Comparison of ENCODE assay signal across 17 cellular contexts in the genomic region with DNA sequence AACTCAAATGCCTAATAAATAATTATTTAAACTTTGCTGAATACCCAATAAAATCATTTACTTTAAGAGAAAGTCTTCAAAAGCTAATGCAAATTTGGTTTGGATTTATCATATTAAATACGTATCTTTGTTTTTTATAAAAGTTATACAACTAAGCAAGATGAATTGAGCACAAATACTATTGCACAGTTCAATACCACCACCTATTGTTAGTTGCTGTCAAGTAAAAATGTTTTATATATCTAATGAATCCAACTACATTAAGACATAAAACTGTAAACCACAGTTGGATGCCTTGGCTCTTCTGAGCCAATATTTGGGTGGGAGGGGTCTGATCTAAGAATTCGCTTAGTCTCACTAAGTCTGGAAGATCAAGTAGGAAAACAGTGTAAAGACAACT. TPM values are rescaled to one million over a fixed set of nuclear protein-coding genes. Genes with fewer than 3 reads are reported as not detected.
DNase-seq lines count a peak whose midpoint lies in the region; ATAC-seq and TF ChIP-seq lines count a peak whose summit lies in the region.
"Had no signal": no experiment of that assay in that cellular context is flagged by ENCODE, and none has a peak within 500 bp of the region (broad histone marks: within the 10 kb centered on the region; RNA-seq: fewer than 3 reads in every experiment).

No MANE protein-coding gene starts in this region.

- H3K56ac ChIP-seq in mesendoderm (ENCODE audit: low read length): no peak overlapping the region

- H3K27me3 Mint-ChIP-seq in Caco-2 (ENCODE audit: insufficient read depth, unreplicated experiment): no peaks in the 10 kb centered on the region
- H3K27me3 Mint-ChIP-seq: activated B cell treated with CpG ODN at 0.5 μM for 24 hours had no signal

- peak; percentile 24 for TF ChIP-seq CTCF in AG09309 (IDR thresholded peaks at IDR 0.05; ENCODE audit: control insufficient read depth, insufficient read depth, low read depth, low read length, missing control alignments)
- TF ChIP-seq CTCF in GM13977 (IDR thresholded peaks at IDR 0.05; ENCODE audit: extremely low read depth, insufficient read depth, missing control alignments): peak; percentile 12
- TF ChIP-seq CTCF in hepatocyte (IDR thresholded peaks at IDR 0.05; ENCODE audit: poor library complexity): peak; percentile 5
- TF ChIP-seq CTCF in Caco-2 (IDR thresholded peaks at IDR 0.05; ENCODE audit: insufficient read depth in 1 of 2, low read depth in 1 of 2, low read length in 1 of 2, severe bottlenecking in 1 of 2, unreplicated experiment in 1 of 2): no peak
- TF ChIP-seq CTCF in sigmoid colon (IDR thresholded peaks at IDR 0.05): no peak

- no peaks in the 10 kb centered on the region for H3K79me1 ChIP-seq in mesendoderm (ENCODE audit: low read length)

- H3K36me3 ChIP-seq in SK-N-MC (ENCODE audit: insufficient read depth, low read length) (no peaks in the 10 kb centered on the region), hepatocyte (replicated peaks; ENCODE audit: insufficient read depth, low read depth) (no peaks in the 10 kb centered on the region), Caco-2 (ENCODE audit: control insufficient read depth, insufficient read depth, low read length) (no peaks in the 10 kb centered on the region), sigmoid colon (no peaks in the 10 kb centered on the region), mesendoderm (ENCODE audit: control insufficient read depth, insufficient read depth, low read length) (no peaks in the 10 kb centered on the region)

- CTCF ChIA-PET in Caco-2 (lab: Charles Lee): no interaction called here

- H3K79me2 ChIP-seq in hepatocyte: peaks cover 92% of the 10 kb centered on the region
- H3K79me2 ChIP-seq in mesendoderm (ENCODE audit: control insufficient read depth, insufficient read depth, low read length): no peaks in the 10 kb centered on the region

- TF ChIP-seq EP300 in sigmoid colon (IDR thresholded peaks at IDR 0.05): no peak

- H3K9me3 ChIP-seq in SK-N-MC (ENCODE audit: low read depth, low read length): no peaks in the 10 kb centered on the region
- no peaks in the 10 kb centered on the region for H3K9me3 ChIP-seq in hepatocyte (ENCODE audit: low read depth)
- H3K9me3 ChIP-seq in Caco-2: no peaks in the 10 kb centered on the region
- no peaks in the 10 kb centered on the region for H3K9me3 ChIP-seq in sigmoid colon
- H3K9me3 ChIP-seq: body of pancreas, Peyer's patch had no signal

- intact Hi-C loops in Caco-2 (cut with micrococcal nuclease; ENCODE audit: unreplicated experiment) (no loop called here), sigmoid colon (cut with DNase I) (no loop called here)

- in situ Hi-C loops in GM13977 (cut with MboI; ENCODE audit: low pct_unique_long_range_greater_than_20kb, low sequenced_read_pairs, unreplicated experiment): loop anchor here (10.0 kb wide), 1 partner anchor 149 kb away; no protein-coding TSS in a partner anchor

- H3K9ac ChIP-seq in SK-N-MC (ENCODE audit: insufficient read length) (peak overlapping the region; percentile 17), mesendoderm (ENCODE audit: low read length) (no peak overlapping the region)

- no peaks in the 10 kb centered on the region for H3K9me2 ChIP-seq in hepatocyte (replicated peaks; ENCODE audit: insufficient read depth)

- no peak overlapping the region for H4K8ac ChIP-seq in mesendoderm (ENCODE audit: low read depth, low read length)

- H3K36me3 Mint-ChIP-seq in Caco-2 (ENCODE audit: insufficient read depth, unreplicated experiment): no peaks in the 10 kb centered on the region

- H3K4me2 ChIP-seq in hepatocyte: no peak overlapping the region
- H3K4me2 ChIP-seq in mesendoderm (ENCODE audit: low read length): no peak overlapping the region

- no peak overlapping the region for H3K4ac ChIP-seq in mesendoderm (ENCODE audit: low read depth, low read length)

- H2BK120ac ChIP-seq in mesendoderm (ENCODE audit: low read depth, low read length): no peak overlapping the region

- H3K23ac ChIP-seq in mesendoderm (ENCODE audit: low read length): no peak overlapping the region

- no peak overlapping the region for H2AFZ ChIP-seq in hepatocyte

- H2AK5ac ChIP-seq in mesendoderm (ENCODE audit: low read length): no peak overlapping the region

- no peaks in the 10 kb centered on the region for H3K4me1 Mint-ChIP-seq in Caco-2 (ENCODE audit: low read depth, unreplicated experiment)
- H3K4me1 Mint-ChIP-seq: activated B cell treated with CpG ODN at 0.5 μM for 24 hours, H9, mesothelial cell of epicardium had no signal

- no peak overlapping the region for H2BK5ac ChIP-seq in mesendoderm (ENCODE audit: low read length)

- H3K27me3 ChIP-seq in hepatocyte: no peaks in the 10 kb centered on the region
- no peaks in the 10 kb centered on the region for H3K27me3 ChIP-seq in Caco-2 (replicated peaks; ENCODE audit: control insufficient read depth, insufficient read depth, low read length)
- H3K27me3 ChIP-seq in sigmoid colon: no peaks in the 10 kb centered on the region
- H3K27me3 ChIP-seq in mesendoderm (ENCODE audit: insufficient read depth, low read length, poor library complexity): no peaks in the 10 kb centered on the region
- H3K27me3 ChIP-seq: body of pancreas, Peyer's patch had no signal

- no peak overlapping the region for H4K5ac ChIP-seq in mesendoderm (ENCODE audit: low read length)

- no peak for TF ChIP-seq POLR2A in sigmoid colon (IDR thresholded peaks at IDR 0.05)

- POLR2A ChIA-PET in Caco-2 (lab: Charles Lee): no interaction called here

- H3K4me1 ChIP-seq in hepatocyte (ENCODE audit: insufficient read depth) (no peaks in the 10 kb centered on the region), Caco-2 (no peaks in the 10 kb centered on the region), sigmoid colon (peaks cover 0 to 18% (median 9%) of the 10 kb centered on the region in 4 donors), mesendoderm (ENCODE audit: control insufficient read depth, low read depth, low read length) (no peaks in the 10 kb centered on the region)

- H3K18ac ChIP-seq in mesendoderm (ENCODE audit: low read length): no peak overlapping the region

- H3K27ac ChIP-seq in SK-N-MC: peak overlapping the region; percentile 26; the same call in 1 of the 2 replicates
- H3K27ac ChIP-seq in hepatocyte: no peak overlapping the region
- no peak overlapping the region for H3K27ac ChIP-seq in sigmoid colon
- H3K27ac ChIP-seq in mesendoderm (ENCODE audit: low read depth, low read length): no peak overlapping the region
- H3K27ac ChIP-seq: body of pancreas, C4-2B, Peyer's patch had no signal

- peaks cover 51% of the 10 kb centered on the region for H4K20me1 ChIP-seq in hepatocyte (ENCODE audit: insufficient read depth, poor library complexity, severe bottlenecking)

- ATAC-seq in HG02588 (IDR thresholded peaks at IDR 0.05; ENCODE audit: unreplicated experiment): no peak
- ATAC-seq: body of pancreas; stimulated activated effector memory CD8-positive, alpha-beta T cell treated with anti-CD3 and anti-CD28 coated beads, Interleukin-12 subunit alpha, Interleukin-12 subunit beta, amount 100 ng/mL, for 72 hours had no signal

- no peak overlapping the region for H3K27ac Mint-ChIP-seq in Caco-2 (ENCODE audit: unreplicated experiment)
- H3K27ac Mint-ChIP-seq: activated B cell treated with CpG ODN at 0.5 μM for 24 hours; H9; mesothelial cell of epicardium; stimulated activated effector memory CD8-positive, alpha-beta T cell treated with anti-CD3 and anti-CD28 coated beads, Interleukin-12 subunit alpha, Interleukin-12 subunit beta, amount 100 ng/mL, for 72 hours had no signal

- DNase-seq in AG09309 (ENCODE audit: low read depth): no peak
- no peak for DNase-seq in GM13977 (ENCODE audit: low spot score)
- DNase-seq in SK-N-MC (ENCODE audit: low read depth, low spot score): no peak
- no peak for DNase-seq in hepatocyte (ENCODE audit: low spot score)
- no peak for DNase-seq in Caco-2
- no peak for DNase-seq in sigmoid colon
- no peak for DNase-seq in mesendoderm
- DNase-seq: activated B cell treated with CpG ODN at 0.5 μM for 24 hours; activated naive CD4-positive, alpha-beta T cell; body of pancreas; H9; NCI-H1436; Peyer's patch had no signal

- BruUV-seq in Caco-2 (replicated peaks; lab: Mats Ljungman, UMichigan): no TSS peak

- H2BK15ac ChIP-seq in mesendoderm (replicated peaks; ENCODE audit: low read depth): no peak overlapping the region

- H3K4me3 ChIP-seq in AG09309 (ENCODE audit: control insufficient read depth, low read depth, low read length): no peak overlapping the region
- no peak overlapping the region for H3K4me3 ChIP-seq in SK-N-MC
- no peak overlapping the region for H3K4me3 ChIP-seq in hepatocyte
- no peak overlapping the region for H3K4me3 ChIP-seq in Caco-2 (ENCODE audit: low read depth, low read length)
- no peak overlapping the region for H3K4me3 ChIP-seq in sigmoid colon
- no peak overlapping the region for H3K4me3 ChIP-seq in mesendoderm (ENCODE audit: low read length)
- H3K4me3 ChIP-seq: body of pancreas, Peyer's patch had no signal

- H3K9me3 Mint-ChIP-seq in Caco-2 (ENCODE audit: unreplicated experiment): no peaks in the 10 kb centered on the region
- H3K9me3 Mint-ChIP-seq: activated B cell treated with CpG ODN at 0.5 μM for 24 hours; H9; mesothelial cell of epicardium; stimulated activated effector memory CD8-positive, alpha-beta T cell treated with anti-CD3 and anti-CD28 coated beads, Interleukin-12 subunit alpha, Interleukin-12 subunit beta, amount 100 ng/mL, for 72 hours had no signal

- H3K4me3 Mint-ChIP-seq in Caco-2 (ENCODE audit: unreplicated experiment): no peak overlapping the region
- H3K4me3 Mint-ChIP-seq: activated B cell treated with CpG ODN at 0.5 μM for 24 hours; H9; mesothelial cell of epicardium; stimulated activated effector memory CD8-positive, alpha-beta T cell treated with anti-CD3 and anti-CD28 coated beads, Interleukin-12 subunit alpha, Interleukin-12 subunit beta, amount 100 ng/mL, for 72 hours had no signal

- WGBS in hepatocyte (ENCODE audit: low lambda C conversion rate, missing lambda C conversion rate): 90% methylated on average over 2 of the region's 2 CpGs
- WGBS in sigmoid colon, 2 donors: 73 to 77% methylated on average over 2 of the region's 2 CpGs
- WGBS in mesendoderm (ENCODE audit: extremely low coverage, insufficient coverage, low lambda C conversion rate): no CpG with 5 or more reads among the region's 2 CpGs

RNA-seq across cellular contexts. Expression of a gene that starts 7.7 kb away (rescaled TPM):
- total RNA-seq in hepatocyte (11.2 and 11.6 TPM in 2 replicates), Caco-2 (2022) (11.2 and 12.6 TPM in 2 replicates), sigmoid colon (10 to 100 TPM; 17.0 to 26.0 (median 20.0) TPM)
- polyA plus RNA-seq in hepatocyte (2.7 and 8.0 TPM in 2 replicates), sigmoid colon (1 to 10 TPM; 1.8 to 4.2 (median 2.8) TPM)
- polyA plus RNA-seq in mesendoderm (2013, experiment 1 of 2): 3.4 TPM
- polyA plus RNA-seq in mesendoderm (2013, experiment 2 of 2): 3.5 TPM

RNA-seq across cellular contexts. Expression of a gene that starts 57.3 kb away (rescaled TPM):
- 22.8 and 25.0 TPM in 2 replicates for total RNA-seq in hepatocyte
- polyA plus RNA-seq in hepatocyte: 7.3 and 8.7 TPM in 2 replicates
- total RNA-seq in Caco-2 (2022): 58.9 and 62.2 TPM in 2 replicates
- 10 to 100 TPM; 16.8 to 22.5 (median 20.4) TPM for total RNA-seq in sigmoid colon
- 10 to 100 TPM in 1 of 3 donors, 1 to 10 TPM in 2; 4.2 to 18.6 (median 5.4) TPM for polyA plus RNA-seq in sigmoid colon
- polyA plus RNA-seq in mesendoderm (2013, experiment 1 of 2): 40.4 TPM
- polyA plus RNA-seq in mesendoderm (2013, experiment 2 of 2): 40.3 TPM

Comparison
In these comparisons a context has a peak if more than half of its experiments do, and no peak if none do; other contexts are left out.
1. CTCF ChIP-seq: peak in AG09309 (single experiment), GM13977 (single experiment) and hepatocyte (single experiment); none in Caco-2 (0 of 2) and sigmoid colon (0 of 4).